In the genomic region with DNA sequence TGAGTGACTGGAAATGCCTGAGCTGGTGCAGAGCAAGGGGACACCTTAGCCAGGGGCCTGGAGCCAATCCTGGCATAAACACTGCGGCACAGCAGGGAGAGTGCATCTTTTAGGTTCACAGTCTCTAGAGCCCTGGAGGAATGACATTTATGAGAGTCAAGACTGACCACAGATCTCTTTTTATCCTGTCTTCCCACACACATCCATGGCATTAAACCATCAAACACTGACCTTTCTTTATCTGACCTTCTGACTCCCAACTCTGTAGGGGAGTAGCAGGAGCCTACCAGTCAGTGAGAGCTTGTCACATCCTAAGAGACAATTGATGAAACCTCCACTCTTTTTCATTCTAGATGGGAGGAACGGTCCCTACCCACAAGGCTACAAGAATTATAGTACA, we compare ENCODE assay signal across 17 cellular contexts. TPM values are rescaled to one million over a fixed set of nuclear protein-coding genes. Genes with fewer than 3 reads are reported as not detected.
"Had no signal": no experiment of that assay in that cellular context is flagged by ENCODE, and none has a peak within 500 bp of the region (broad histone marks: within the 10 kb centered on the region; RNA-seq: fewer than 3 reads in every experiment).

No MANE protein-coding gene starts in this region.

- ATAC-seq: pancreas had no signal

- H3K4me3 ChIP-seq: dorsolateral prefrontal cortex, pancreas, SJCRH30, skin epidermis had no signal

- H3K9me3 Mint-ChIP-seq: activated CD4-positive, alpha-beta T cell treated with anti-CD3 and anti-CD28 coated beads, Interleukin-2, amount 10 ng/mL, durations not matched to agents 24 days and 14 days; stimulated activated naive B cell treated with anti-CD40 and anti-IgM and Interleukin-4, amounts not matched to agents 10 μg/mL and 1 μg/mL and 100 μg/mL, for 72 hours; T-helper 2 cell treated with Interferon-gamma antibody and Interleukin-4, amounts not matched to agents 5 μg/mL and 100 μg/mL, for 36 hours had no signal

- H3K36me3 Mint-ChIP-seq: naive B cell; stimulated activated naive B cell treated with anti-CD40 and anti-IgM and Interleukin-4, amounts not matched to agents 10 μg/mL and 1 μg/mL and 100 μg/mL, for 72 hours had no signal

- H3K36me3 ChIP-seq: pancreas, SJCRH30 had no signal

- H3K27ac Mint-ChIP-seq: activated CD4-positive, alpha-beta T cell treated with anti-CD3 and anti-CD28 coated beads, Interleukin-2, amount 10 ng/mL, durations not matched to agents 24 days and 14 days; stimulated activated naive B cell treated with anti-CD40 and anti-IgM and Interleukin-4, amounts not matched to agents 10 μg/mL and 1 μg/mL and 100 μg/mL, for 72 hours; T-helper 2 cell treated with Interferon-gamma antibody and Interleukin-4, amounts not matched to agents 5 μg/mL and 100 μg/mL, for 36 hours had no signal

- H3K27ac ChIP-seq: dorsolateral prefrontal cortex, pancreas, SJCRH30 had no signal

- H3K4me3 Mint-ChIP-seq: activated CD4-positive, alpha-beta T cell treated with anti-CD3 and anti-CD28 coated beads, Interleukin-2, amount 10 ng/mL, durations not matched to agents 24 days and 14 days; stimulated activated naive B cell treated with anti-CD40 and anti-IgM and Interleukin-4, amounts not matched to agents 10 μg/mL and 1 μg/mL and 100 μg/mL, for 72 hours; T-helper 2 cell treated with Interferon-gamma antibody and Interleukin-4, amounts not matched to agents 5 μg/mL and 100 μg/mL, for 36 hours had no signal

- H3K4me1 Mint-ChIP-seq: naive B cell had no signal

- H3K27me3 ChIP-seq: dorsolateral prefrontal cortex, SJCRH30 had no signal

- H3K9me3 ChIP-seq: pancreas, SJCRH30 had no signal

- H3K4me1 ChIP-seq: pancreas, SJCRH30 had no signal

- DNase-seq: activated CD4-positive, alpha-beta T cell treated with anti-CD3 and anti-CD28 coated beads, Interleukin-2, amount 10 ng/mL, durations not matched to agents 24 days and 14 days; activated CD4-positive, CD25-positive, alpha-beta regulatory T cell; activated CD8-positive, alpha-beta memory T cell treated with anti-CD3 and anti-CD28 coated beads, Interleukin-2, amount 50 U/mL, for 48 hours; activated naive CD4-positive, alpha-beta T cell; dorsolateral prefrontal cortex; glutamatergic neuron; kidney glomerular epithelial cell; midbrain; naive B cell; SJCRH30; stimulated activated CD4-positive, alpha-beta T cell treated with anti-CD3 and anti-CD28 coated beads, Interleukin-15, amount 100 ng/mL, for 24 hours; stimulated activated CD4-positive, alpha-beta T cell treated with anti-CD3 and anti-CD28 coated beads, Interleukin-4, amount 100 ng/mL, for 1 hour; stimulated activated naive B cell treated with anti-CD40 and anti-IgM and Interleukin-4, amounts not matched to agents 10 μg/mL and 1 μg/mL and 100 μg/mL, for 72 hours; trophoblast cell had no signal

RNA-seq across cellular contexts. Expression of a gene that starts 7.9 kb away (rescaled TPM):
- total RNA-seq: activated CD4-positive, alpha-beta T cell treated with anti-CD3 and anti-CD28 coated beads, Interleukin-2, amount 10 ng/mL, durations not matched to agents 24 days and 14 days had no signal
